Comparison of ENCODE assay signal across 8 cellular contexts in the genomic region with DNA sequence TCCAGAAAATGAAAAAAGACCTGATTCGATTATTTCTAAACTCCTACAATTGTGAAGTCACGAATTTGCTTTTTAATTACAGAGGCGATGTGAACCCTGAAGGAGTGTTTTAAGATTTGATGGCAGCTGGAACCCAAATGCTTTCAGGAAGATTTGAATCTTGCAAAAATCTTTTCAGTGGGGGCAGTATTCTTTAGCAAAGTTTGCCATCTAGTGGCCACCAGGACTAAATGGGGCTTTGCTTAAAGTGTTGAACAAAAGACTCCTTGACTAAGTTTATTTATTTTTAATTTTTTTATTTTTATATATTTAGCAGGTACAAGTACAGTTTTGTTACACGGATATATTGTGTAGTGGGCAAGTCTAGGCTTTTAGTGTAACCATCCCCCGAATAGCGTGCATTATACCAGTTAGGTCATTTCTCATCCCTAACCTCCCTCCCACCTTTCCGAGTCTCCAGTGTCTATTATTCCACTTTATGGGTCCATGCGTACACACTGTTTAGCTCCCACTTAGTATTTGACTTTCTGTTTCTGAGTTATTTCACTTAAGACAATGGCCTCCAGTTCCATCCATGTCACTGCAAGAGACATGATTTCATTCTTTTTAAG.
A peak's percentile ranks its signal among the peaks of the same experiment; 100 is the strongest.
DNase-seq lines count a peak whose midpoint lies in the region; ATAC-seq, FAIRE-seq and TF ChIP-seq lines count a peak whose summit lies in the region.

No MANE protein-coding gene starts in this region.

- H3K4me2 ChIP-seq in DOHH2 (ENCODE audit: low read length) = no peak overlapping the region

- H3K4me1 ChIP-seq in DOHH2 (ENCODE audit: control insufficient read depth, low read length) (no peaks in the 10 kb centered on the region), adrenal gland (replicated peaks in 1 of 2) (peaks cover 5 to 18% of the 10 kb centered on the region in 2 donors)

- H3K4me3 ChIP-seq in DOHH2 (ENCODE audit: low read length) (no peak overlapping the region), adrenal gland (no peak overlapping the region)

- H3K9me3 ChIP-seq in DOHH2 (ENCODE audit: control insufficient read depth, insufficient read depth, low read length) = no peaks in the 10 kb centered on the region
- H3K9me3 ChIP-seq in adrenal gland (replicated peaks in 1 of 3) = no peaks in the 10 kb centered on the region

- peak; percentile 36 for DNase-seq in HuH-7 (ENCODE audit: low spot score)
- peak in 1 of 7 donors; percentile 30 for DNase-seq in adrenal gland
- no peak for DNase-seq in activated effector memory CD4-positive, alpha-beta T cell treated with Interleukin-2 at 50 U/mL for 16 hours
- DNase-seq in activated naive CD4-positive, alpha-beta T cell (lab: John Stamatoyannopoulos, UW) = no peak

- TF ChIP-seq CTCF in DOHH2 (IDR thresholded peaks at IDR 0.05; ENCODE audit: low read depth, low read length, poor library complexity, severe bottlenecking) (peak; percentile 53), adrenal gland (IDR thresholded peaks at IDR 0.05) (peak; percentile 54 to 72 (median 58))

- no peak for TF ChIP-seq POLR2A in adrenal gland (IDR thresholded peaks at IDR 0.05)

- no peaks in the 10 kb centered on the region for H4K20me1 ChIP-seq in DOHH2 (ENCODE audit: control insufficient read depth, insufficient read depth, low read depth, low read length)

- no peak overlapping the region for H3K27ac ChIP-seq in DOHH2 (ENCODE audit: low read depth, low read length)
- no peak overlapping the region for H3K27ac ChIP-seq in adrenal gland

- ATAC-seq in HG03045 (IDR thresholded peaks at IDR 0.05; ENCODE audit: unreplicated experiment) (no peak), GM18519 (IDR thresholded peaks at IDR 0.05; ENCODE audit: low FRiP score, unreplicated experiment) (no peak)

- intact Hi-C loops in adrenal gland (cut with DNase I) = loop anchor here in 1 of 2 donors (10.0 kb wide), 1 partner anchor 334 kb away; no protein-coding TSS in a partner anchor

- H3K79me2 ChIP-seq in DOHH2 (ENCODE audit: control insufficient read depth, low read length) = no peaks in the 10 kb centered on the region

- H3K36me3 ChIP-seq in DOHH2 (ENCODE audit: control insufficient read depth, low read length) (no peaks in the 10 kb centered on the region), adrenal gland (replicated peaks in 1 of 2) (no peaks in the 10 kb centered on the region)

- WGBS in adrenal gland, 4 donors = 43 to 52% (median 49%) methylated on average over 8 of the region's 8 CpGs

- peak; percentile 43 for FAIRE-seq in islet of Langerhans (lab: Jason Lieb, UNC)

- H3K9me2 ChIP-seq in DOHH2 (replicated peaks; ENCODE audit: control insufficient read depth, low read length) = no peaks in the 10 kb centered on the region

- no peaks in the 10 kb centered on the region for H3F3A ChIP-seq in DOHH2 (ENCODE audit: control insufficient read depth, insufficient read depth)

- H3K27me3 ChIP-seq in DOHH2 (ENCODE audit: control insufficient read depth, low read length) (peaks cover 5% of the 10 kb centered on the region; the same call in 1 of the 2 replicates), adrenal gland (no peaks in the 10 kb centered on the region)
